In genomic region chr2:240166761-240167587, GRCh38 we compare ENCODE assay signal across 21 cellular contexts. TPM values are rescaled to one million over a fixed set of nuclear protein-coding genes. Genes with fewer than 3 reads are reported as not detected.
"Had no signal": no experiment of that assay in that cellular context is flagged by ENCODE, and none has a peak within 500 bp of the region (broad histone marks: within the 10 kb centered on the region; RNA-seq: fewer than 3 reads in every experiment).

No MANE protein-coding gene starts in this region.

- H3K4me1 ChIP-seq: right atrium auricular region, tibial artery, upper lobe of left lung, vagina had no signal

- FAIRE-seq: colon had no signal

- DNase-seq: foreskin melanocyte; head of caudate nucleus; hippocampal formation; kidney glomerular epithelial cell; stimulated activated CD4-positive, alpha-beta T cell treated with anti-CD3 and anti-CD28 coated beads, Interleukin-15, amount 100 ng/mL, for 24 hours; stimulated activated CD4-positive, alpha-beta T cell treated with anti-CD3 and anti-CD28 coated beads, Interleukin-1b, Interleukin-23, amount 100 ng/mL, for 48 hours; stimulated activated CD4-positive, alpha-beta T cell treated with anti-CD3 and anti-CD28 coated beads, Interleukin-4, amount 100 ng/mL, for 24 hours; upper lobe of left lung had no signal

- H3K9me3 ChIP-seq: right atrium auricular region, tibial artery, upper lobe of left lung, vagina had no signal

- H3K27ac ChIP-seq: right atrium auricular region, tibial artery, upper lobe of left lung, vagina had no signal

- H3K4me3 ChIP-seq: right atrium auricular region, tibial artery, upper lobe of left lung, vagina had no signal

- ATAC-seq: stimulated activated memory B cell treated with anti-CD40 and anti-IgM and Interleukin-4, amounts not matched to agents 10 μg/mL and 1 μg/mL and 100 μg/mL, for 72 hours had no signal

- H3K36me3 ChIP-seq: right atrium auricular region, tibial artery, upper lobe of left lung, vagina had no signal

- H3K27me3 ChIP-seq: right atrium auricular region, upper lobe of left lung, vagina had no signal

RNA-seq across cellular contexts. Expression of gene OTOS, which starts 26.5 kb away (rescaled TPM):
- total RNA-seq: lower leg skin, mesothelial cell of epicardium, mucosa of gallbladder, myocyte, omental fat pad, pulmonary artery endothelial cell, right atrium auricular region, temporal lobe, upper lobe of left lung, vagina had no signal
- polyA plus RNA-seq: esophagus had no signal
